Comparison of ENCODE assay signal across 5 cellular contexts in genomic region chr9:76434897-76435296, GRCh38. TPM values are rescaled to one million over a fixed set of nuclear protein-coding genes. Genes with fewer than 3 reads are reported as not detected.
DNase-seq lines count a peak whose midpoint lies in the region; TF ChIP-seq lines count a peak whose summit lies in the region.
"Not testable (repeated sequence)": the region's sequence is repeated elsewhere in the genome, so short reads cannot be mapped to it uniquely, and the experiment has no call there.

No MANE protein-coding gene starts in this region.

- H3K27ac ChIP-seq in liver (ENCODE audit: low read depth in 1 of 2, low read length in 2 of 2), result not testable (repeated sequence)

- H3K9me3 ChIP-seq in liver (ENCODE audit: control insufficient read depth in 4 of 4, low read length in 3 of 4), result not testable (repeated sequence)

- H3K4me3 Mint-ChIP-seq in Calu3 (ENCODE audit: low read depth, unreplicated experiment); activated CD4-positive, alpha-beta T cell treated with anti-CD3 and anti-CD28 coated beads, Interleukin-2, amount 10 ng/mL, durations not matched to agents 24 days and 14 days; neural crest cell; type B pancreatic cell: not testable (repeated sequence)

- CTCF ChIA-PET in Calu3 (lab: Charles Lee), result not testable (repeated sequence)

- intact Hi-C loops in Calu3 (cut with micrococcal nuclease; ENCODE audit: unreplicated experiment); activated CD4-positive, alpha-beta T cell treated with anti-CD3 and anti-CD28 coated beads, Interleukin-2, amount 10 ng/mL, durations not matched to agents 24 days and 14 days (cut with micrococcal nuclease): not testable (repeated sequence)

- not testable (repeated sequence) for H3K36me3 Mint-ChIP-seq in Calu3 (ENCODE audit: insufficient read depth, unreplicated experiment); activated CD4-positive, alpha-beta T cell treated with anti-CD3 and anti-CD28 coated beads, Interleukin-2, amount 10 ng/mL, durations not matched to agents 24 days and 14 days (ENCODE audit: low read depth); neural crest cell (ENCODE audit: low read depth); type B pancreatic cell

- H3K27ac Mint-ChIP-seq in Calu3 (ENCODE audit: unreplicated experiment), result peak overlapping the region; percentile 42
- peak overlapping the region; percentile 60 for H3K27ac Mint-ChIP-seq in activated CD4-positive, alpha-beta T cell treated with anti-CD3 and anti-CD28 coated beads, Interleukin-2, amount 10 ng/mL, durations not matched to agents 24 days and 14 days
- H3K27ac Mint-ChIP-seq in neural crest cell (ENCODE audit: unreplicated experiment), result peak overlapping the region; percentile 74
- peak overlapping the region; percentile 27 for H3K27ac Mint-ChIP-seq in type B pancreatic cell

- not testable (repeated sequence) for H3K36me3 ChIP-seq in liver (ENCODE audit: control insufficient read depth in 4 of 4, insufficient read depth in 3 of 4, low read depth in 1 of 4, low read length in 3 of 4)

- BruUV-seq in Calu3 (replicated peaks; lab: Mats Ljungman, UMichigan), result not testable (repeated sequence)

- WGBS in liver, result 74% methylated on average over 6 of the region's 6 CpGs

- TF ChIP-seq RAD21 in liver (IDR thresholded peaks at IDR 0.05), result not testable (repeated sequence)

- H3K9ac ChIP-seq in liver (ENCODE audit: low read depth in 1 of 2, low read length in 2 of 2), result not testable (repeated sequence)

- H3K4me1 Mint-ChIP-seq in Calu3 (ENCODE audit: low read depth, unreplicated experiment) (peaks cover 18% of the 10 kb centered on the region), neural crest cell (peaks cover 16% of the 10 kb centered on the region)
- H3K4me1 Mint-ChIP-seq in activated CD4-positive, alpha-beta T cell treated with anti-CD3 and anti-CD28 coated beads, Interleukin-2, amount 10 ng/mL, durations not matched to agents 24 days and 14 days, result peaks cover 25% of the 10 kb centered on the region
- H3K4me1 Mint-ChIP-seq in type B pancreatic cell (ENCODE audit: unreplicated experiment), result not testable (repeated sequence)

- not testable (repeated sequence) for H3K4me1 ChIP-seq in liver (ENCODE audit: control insufficient read depth in 4 of 4, insufficient read depth in 4 of 4, low read length in 3 of 4)

- TF ChIP-seq CTCF in Calu3 (IDR thresholded peaks at IDR 0.05; ENCODE audit: unreplicated experiment); liver (IDR thresholded peaks at IDR 0.05; ENCODE audit: low read depth, low read length, missing input control); neural crest cell (conservative IDR thresholded peaks at IDR 0.05); type B pancreatic cell (conservative IDR thresholded peaks at IDR 0.05): not testable (repeated sequence)

- not testable (repeated sequence) for DNase-seq in Calu3; activated CD4-positive, alpha-beta T cell treated with anti-CD3 and anti-CD28 coated beads, Interleukin-2, amount 10 ng/mL, durations not matched to agents 24 days and 14 days; neural crest cell (ENCODE audit: low read depth, low spot score); type B pancreatic cell (ENCODE audit: extremely low spot score, unreplicated experiment)

- not testable (repeated sequence) for H3K27me3 ChIP-seq in liver (ENCODE audit: control insufficient read depth in 4 of 4, insufficient read depth in 4 of 4, low read length in 3 of 4)

- H3K4me3 ChIP-seq in liver (ENCODE audit: low read depth in 1 of 3, low read length in 3 of 3), result not testable (repeated sequence)

- not testable (repeated sequence) for H3K9me3 Mint-ChIP-seq in Calu3 (ENCODE audit: low read depth, unreplicated experiment); activated CD4-positive, alpha-beta T cell treated with anti-CD3 and anti-CD28 coated beads, Interleukin-2, amount 10 ng/mL, durations not matched to agents 24 days and 14 days; neural crest cell; type B pancreatic cell

- not testable (repeated sequence) for H3K27me3 Mint-ChIP-seq in Calu3 (ENCODE audit: unreplicated experiment); activated CD4-positive, alpha-beta T cell treated with anti-CD3 and anti-CD28 coated beads, Interleukin-2, amount 10 ng/mL, durations not matched to agents 24 days and 14 days; neural crest cell (ENCODE audit: low read depth); type B pancreatic cell

TF ChIP-seq in liver, 16 proteins besides CTCF, POLR2A, EP300 and RAD21:
- peak; percentile 29 to 44 for TF ChIP-seq HNF4A (conservative IDR thresholded peaks at IDR 0.05)
TF ChIP-seq in liver: peak in this region for 1; not testable (repeated sequence) for 15.

RNA-seq across cellular contexts. Expression of gene GCNT1, which starts 24.1 kb away (rescaled TPM):
- total RNA-seq in Calu3 (2022) (5.0 and 7.9 TPM in 2 replicates), liver (1 to 10 TPM; 4.3 TPM), neural crest cell (1.6 and 2.3 TPM in 2 replicates), type B pancreatic cell (ENCODE audit: low replicate concordance) (23.8 and 50.3 TPM in 2 replicates)
- 7.0 and 9.8 TPM in 2 replicates for total RNA-seq in activated CD4-positive, alpha-beta T cell treated with anti-CD3 and anti-CD28 coated beads, Interleukin-2, amount 10 ng/mL, durations not matched to agents 24 days and 14 days
- polyA plus RNA-seq in liver, result under 1 TPM; 0.82 to 0.92 TPM

RNA-seq across cellular contexts. Expression of gene RFK, which starts 40.7 kb away (rescaled TPM):
- total RNA-seq in Calu3 (2022) (13.0 and 14.0 TPM in 2 replicates), liver (10 to 100 TPM; 20.1 to 23.0 TPM), neural crest cell (15.5 and 16.3 TPM in 2 replicates), type B pancreatic cell (ENCODE audit: low replicate concordance) (19.8 and 23.4 TPM in 2 replicates)
- total RNA-seq in activated CD4-positive, alpha-beta T cell treated with anti-CD3 and anti-CD28 coated beads, Interleukin-2, amount 10 ng/mL, durations not matched to agents 24 days and 14 days, result 16.6 and 17.9 TPM in 2 replicates
- 10 to 100 TPM; 13.2 to 13.7 TPM for polyA plus RNA-seq in liver
